In the genomic region with DNA sequence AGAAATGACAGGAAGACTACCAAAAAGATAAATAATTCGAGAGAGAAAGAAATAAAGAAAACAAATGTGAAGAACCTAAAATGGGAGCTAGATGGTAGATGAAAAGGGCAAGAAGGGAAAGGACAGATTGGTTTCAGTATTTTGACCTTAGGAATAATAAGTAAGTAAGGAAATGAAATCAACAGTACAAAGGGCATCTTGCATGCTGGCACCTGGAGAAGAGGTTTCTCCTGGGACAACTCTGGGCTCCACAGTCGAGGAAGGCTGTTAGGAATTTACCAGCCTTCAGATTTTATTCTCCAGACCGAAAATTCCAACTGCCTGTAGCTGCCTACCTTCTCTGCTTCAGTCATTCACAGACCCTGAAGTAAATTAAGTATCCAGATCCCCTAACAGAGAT, we compare ENCODE assay signal across 16 cellular contexts.
"Had no signal": no experiment of that assay in that cellular context is flagged by ENCODE, and none has a peak within 500 bp of the region (broad histone marks: within the 10 kb centered on the region; RNA-seq: fewer than 3 reads in every experiment).

No MANE protein-coding gene starts in this region.

- H3K27me3 ChIP-seq: left lung, ovary had no signal

- H3K27ac ChIP-seq: left lung, ovary, psoas muscle, skin epidermis had no signal

- H3K4me1 ChIP-seq: left lung, psoas muscle had no signal

- ATAC-seq: activated CD8-positive, alpha-beta T cell treated with anti-CD3 and anti-CD28 coated beads, Interleukin-2, amount 10 ng/mL, durations not matched to agents 7 days and 5 days; activated T-cell treated with anti-CD3 and anti-CD28 coated beads, Interleukin-2, amount 50 U/mL, for 4 hours; left lung; psoas muscle; right cardiac atrium; WTC11 had no signal

- H3K9me3 ChIP-seq: ovary, psoas muscle had no signal

- DNase-seq: activated CD4-positive, alpha-beta T cell treated with anti-CD3 and anti-CD28 coated beads for 48 hours; activated CD8-positive, alpha-beta T cell treated with anti-CD3 and anti-CD28 coated beads, Interleukin-2, amount 10 ng/mL, durations not matched to agents 7 days and 5 days; activated naive CD4-positive, alpha-beta T cell treated with anti-CD3 and anti-CD28 coated beads for 36 hours; activated T-cell treated with anti-CD3 and anti-CD28 coated beads, Interleukin-2, amount 50 U/mL, for 4 hours; caudate nucleus; erythroblast; left lung; naive B cell; ovary; psoas muscle; right cardiac atrium; stimulated activated CD4-positive, alpha-beta T cell treated with anti-CD3 and anti-CD28 coated beads, Interleukin-15, amount 100 ng/mL, for 24 hours; stimulated activated CD4-positive, alpha-beta T cell treated with anti-CD3 and anti-CD28 coated beads, Interleukin-2, amount 100 ng/mL, for 48 hours had no signal

- H3K36me3 ChIP-seq: left lung, ovary, thoracic aorta had no signal

- H3K4me3 ChIP-seq: left lung, ovary, psoas muscle, skin epidermis, thoracic aorta had no signal
